Comparison of ENCODE assay signal across 8 cellular contexts in the genomic region with DNA sequence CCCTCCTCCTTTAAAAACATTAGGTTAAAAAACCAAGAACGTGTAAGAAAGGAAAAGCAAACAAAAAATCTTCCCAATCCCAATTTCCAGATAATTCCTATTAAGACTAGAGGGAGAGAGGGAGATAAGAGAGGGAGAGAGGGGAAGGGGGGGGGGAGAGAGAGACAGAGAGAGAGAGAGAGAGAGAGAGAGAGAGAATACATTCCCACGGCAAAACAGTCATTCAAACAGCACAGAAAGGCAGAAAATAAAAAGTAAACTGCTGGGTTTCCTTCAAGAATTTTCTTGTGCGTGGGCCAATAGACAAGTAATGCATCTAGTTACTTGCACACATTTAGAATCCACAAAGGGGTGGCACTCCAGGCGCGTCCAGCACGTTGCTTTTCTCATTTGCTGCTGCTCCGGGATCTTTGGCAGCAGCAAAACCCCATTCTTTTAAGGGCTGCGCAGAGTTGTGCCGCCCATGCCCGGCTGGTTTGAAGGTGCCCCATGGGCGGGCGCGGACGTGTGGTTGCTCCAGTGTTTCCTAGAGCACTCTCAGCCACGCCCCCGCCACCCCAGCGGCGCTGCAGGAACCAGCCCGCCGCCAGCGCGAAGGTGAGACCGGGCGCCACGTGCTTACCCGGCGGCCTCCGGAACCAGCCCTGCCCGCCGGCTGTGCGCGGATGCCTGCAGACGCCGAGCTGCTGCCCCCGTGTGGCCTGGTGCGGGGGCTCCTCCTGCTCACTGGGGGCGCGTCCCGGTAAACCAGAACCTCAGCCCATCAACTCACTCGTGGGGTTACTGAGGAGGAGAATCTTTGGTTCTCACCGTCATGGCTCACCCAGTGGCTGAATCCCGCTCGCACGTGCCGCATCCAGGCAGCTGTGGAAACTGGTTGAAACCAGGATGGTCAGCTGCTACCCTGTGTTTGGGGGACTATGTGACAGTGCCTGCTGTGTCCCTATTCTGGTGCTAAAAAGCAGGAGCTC. TPM values are rescaled to one million over a fixed set of nuclear protein-coding genes. Genes with fewer than 3 reads are reported as not detected.
A peak's percentile ranks its signal among the peaks of the same experiment; 100 is the strongest.
DNase-seq lines count a peak whose midpoint lies in the region; ATAC-seq and TF ChIP-seq lines count a peak whose summit lies in the region.

No MANE protein-coding gene starts in this region.

- H3K4me2 ChIP-seq in PC-3 (ENCODE audit: low read length) = peak overlapping the region; percentile 82

- H3K4me3 Mint-ChIP-seq in activated T-helper 1 cell treated with anti-CD3 and anti-CD28 coated beads, Interleukin-12 subunit alpha, Interleukin-12 subunit beta, Interleukin-2, Interleukin-4 antibody, amounts not matched to agents 30 ng/mL and 10 ng/mL and 1 ng/mL, durations not matched to agents 14 hours and 24 hours and 36 hours = no peak overlapping the region

- no peak for TF ChIP-seq POLR2A in thyroid gland (IDR thresholded peaks at IDR 0.05)

- H4K20me1 ChIP-seq in PC-3 (ENCODE audit: low read length) = no peaks in the 10 kb centered on the region

- H3K27me3 Mint-ChIP-seq in activated T-helper 1 cell treated with anti-CD3 and anti-CD28 coated beads, Interleukin-12 subunit alpha, Interleukin-12 subunit beta, Interleukin-2, Interleukin-4 antibody, amounts not matched to agents 30 ng/mL and 10 ng/mL and 1 ng/mL, durations not matched to agents 14 hours and 24 hours and 36 hours (ENCODE audit: insufficient read depth) = peaks cover 38% of the 10 kb centered on the region

- no peaks in the 10 kb centered on the region for H3K4me1 Mint-ChIP-seq in activated T-helper 1 cell treated with anti-CD3 and anti-CD28 coated beads, Interleukin-12 subunit alpha, Interleukin-12 subunit beta, Interleukin-2, Interleukin-4 antibody, amounts not matched to agents 30 ng/mL and 10 ng/mL and 1 ng/mL, durations not matched to agents 14 hours and 24 hours and 36 hours (ENCODE audit: low read depth)

- H3K36me3 ChIP-seq in PC-3 (ENCODE audit: low read depth, low read length) = no peaks in the 10 kb centered on the region
- H3K36me3 ChIP-seq in thyroid gland = no peaks in the 10 kb centered on the region

- TF ChIP-seq CTCF in GM20000 (IDR thresholded peaks at IDR 0.05; ENCODE audit: extremely low read depth, missing control alignments) (peak; percentile 54), HL-60 (IDR thresholded peaks at IDR 0.05; ENCODE audit: insufficient read depth, low read length) (peak; percentile 7), PC-3 (conservative IDR thresholded peaks at IDR 0.05; ENCODE audit: low read depth, low read length) (peak; percentile 77), fibroblast of pulmonary artery (IDR thresholded peaks at IDR 0.05; ENCODE audit: low read length, missing control alignments) (peak; percentile 55), thyroid gland (IDR thresholded peaks at IDR 0.05) (peak; percentile 49 to 89 (median 66))

- no peaks in the 10 kb centered on the region for H3K9me3 ChIP-seq in PC-3 (ENCODE audit: low read length)
- no peaks in the 10 kb centered on the region for H3K9me3 ChIP-seq in thyroid gland

- no TSS peak for BruUV-seq in PC-3 (replicated peaks; lab: Mats Ljungman, UMichigan)

- CTCF ChIA-PET in PC-3 (lab: Charles Lee) = interaction anchor here (0.6 kb wide), 1 partner anchor 94 kb away, joined by 3 read pairs; no protein-coding TSS in a partner anchor

- no peak overlapping the region for H3K27ac ChIP-seq in HL-60 (replicated peaks)
- H3K27ac ChIP-seq in PC-3 (ENCODE audit: low read length) = no peak overlapping the region
- H3K27ac ChIP-seq in thyroid gland = no peak overlapping the region

- intact Hi-C loops in PC-3 (cut with micrococcal nuclease) (loop anchor here (2.0 to 5.0 kb wide), 2 partner anchors 301 to 577 kb away; partner anchors contain the start of gene ATP6V0E1), thyroid gland (cut with DNase I) (no loop called here)
- intact Hi-C loops in activated T-helper 1 cell treated with anti-CD3 and anti-CD28 coated beads, Interleukin-12 subunit alpha, Interleukin-12 subunit beta, Interleukin-2, Interleukin-4 antibody, amounts not matched to agents 30 ng/mL and 10 ng/mL and 1 ng/mL, durations not matched to agents 14 hours and 24 hours and 36 hours (cut with micrococcal nuclease) = loop anchor here (2.0 kb wide), 3 partner anchors 139 to 305 kb away; partner anchors contain the start of genes BNIP1 and CREBRF

- H3K4me3 ChIP-seq in HL-60 (replicated peaks; ENCODE audit: insufficient read depth, low read length) = no peak overlapping the region
- H3K4me3 ChIP-seq in PC-3 (ENCODE audit: low read length) = peak overlapping the region; percentile 60
- H3K4me3 ChIP-seq in fibroblast of pulmonary artery (replicated peaks; ENCODE audit: low read depth, low read length) = peak overlapping the region; percentile 27
- H3K4me3 ChIP-seq in thyroid gland (replicated peaks in 1 of 3) = no peak overlapping the region

- H3K79me2 ChIP-seq in PC-3 (ENCODE audit: low read length) = no peaks in the 10 kb centered on the region

- POLR2A ChIA-PET in PC-3 (lab: Charles Lee; ENCODE audit: unreplicated experiment) = no interaction called here

- H3K9ac ChIP-seq in PC-3 (ENCODE audit: low read length) = no peak overlapping the region; the same call in 1 of the 2 replicates

- ATAC-seq in PC-3 = peak; percentile 94

- H3F3A ChIP-seq in PC-3 (ENCODE audit: low read length, unreplicated experiment) = no peaks in the 10 kb centered on the region

- peak overlapping the region; percentile 94 for H2AFZ ChIP-seq in PC-3 (ENCODE audit: low read length)

- 6 to 8% methylated on average over 19 to 22 of the region's 45 CpGs for WGBS in thyroid gland, 2 donors

- no peaks in the 10 kb centered on the region for H3K4me1 ChIP-seq in PC-3 (ENCODE audit: insufficient read depth, low read length)
- H3K4me1 ChIP-seq in thyroid gland = peaks cover 0 to 10% of the 10 kb centered on the region in 2 donors

- H3K9me2 ChIP-seq in PC-3 (replicated peaks; ENCODE audit: low read length) = no peaks in the 10 kb centered on the region

- H3K27me3 ChIP-seq in HL-60 (ENCODE audit: insufficient read depth, poor library complexity, severe bottlenecking) = peaks cover 22% of the 10 kb centered on the region
- H3K27me3 ChIP-seq in PC-3 (ENCODE audit: low read length) = no peaks in the 10 kb centered on the region
- H3K27me3 ChIP-seq in thyroid gland = no peaks in the 10 kb centered on the region

- peak; percentile 92 for DNase-seq in COR-L47 (lab: John Stamatoyannopoulos, UW)
- peak; percentile 81 for DNase-seq in GM20000 (ENCODE audit: low spot score)
- DNase-seq in HL-60 (ENCODE audit: low read depth in 1 of 2, low spot score in 1 of 2) = peak; percentile 38 to 44
- peak; percentile 78 for DNase-seq in PC-3
- DNase-seq in activated T-helper 1 cell treated with anti-CD3 and anti-CD28 coated beads, Interleukin-12 subunit alpha, Interleukin-12 subunit beta, Interleukin-2, Interleukin-4 antibody, amounts not matched to agents 30 ng/mL and 10 ng/mL and 1 ng/mL, durations not matched to agents 14 hours and 24 hours and 36 hours (ENCODE audit: low spot score) = peak; percentile 60
- DNase-seq in fibroblast of pulmonary artery (ENCODE audit: low read depth) = peak; percentile 66
- DNase-seq in nucleus accumbens (lab: John Stamatoyannopoulos, UW) = peak in 42 of 56 donors; percentile 6 to 79 (median 31)
- peak; percentile 92 to 93 for DNase-seq in thyroid gland

- H3K27ac Mint-ChIP-seq in activated T-helper 1 cell treated with anti-CD3 and anti-CD28 coated beads, Interleukin-12 subunit alpha, Interleukin-12 subunit beta, Interleukin-2, Interleukin-4 antibody, amounts not matched to agents 30 ng/mL and 10 ng/mL and 1 ng/mL, durations not matched to agents 14 hours and 24 hours and 36 hours = no peak overlapping the region

- H3K36me3 Mint-ChIP-seq in activated T-helper 1 cell treated with anti-CD3 and anti-CD28 coated beads, Interleukin-12 subunit alpha, Interleukin-12 subunit beta, Interleukin-2, Interleukin-4 antibody, amounts not matched to agents 30 ng/mL and 10 ng/mL and 1 ng/mL, durations not matched to agents 14 hours and 24 hours and 36 hours (ENCODE audit: low read depth) = no peaks in the 10 kb centered on the region

- peaks cover 7% of the 10 kb centered on the region for H3K9me3 Mint-ChIP-seq in activated T-helper 1 cell treated with anti-CD3 and anti-CD28 coated beads, Interleukin-12 subunit alpha, Interleukin-12 subunit beta, Interleukin-2, Interleukin-4 antibody, amounts not matched to agents 30 ng/mL and 10 ng/mL and 1 ng/mL, durations not matched to agents 14 hours and 24 hours and 36 hours

RNA-seq across cellular contexts. Expression of gene STC2, which starts 44.6 kb away (rescaled TPM):
- total RNA-seq in PC-3 (2014; rRNA removed) (99.9 and 182 TPM in 2 replicates), thyroid gland (10 to 100 TPM in 2 of 4 donors, 1 to 10 TPM in 2; 3.8 to 12.0 (median 8.7) TPM)
- 25.4 and 27.7 TPM in 2 replicates for total RNA-seq in activated T-helper 1 cell treated with anti-CD3 and anti-CD28 coated beads, Interleukin-12 subunit alpha, Interleukin-12 subunit beta, Interleukin-2, Interleukin-4 antibody, amounts not matched to agents 30 ng/mL and 10 ng/mL and 1 ng/mL, durations not matched to agents 14 hours and 24 hours and 36 hours

RNA-seq across cellular contexts. Expression of gene NKX2-5, which starts 48.6 kb away (rescaled TPM):
- total RNA-seq in PC-3 (2014; rRNA removed) (not detected in 2 replicates), thyroid gland (not detected)
- total RNA-seq in activated T-helper 1 cell treated with anti-CD3 and anti-CD28 coated beads, Interleukin-12 subunit alpha, Interleukin-12 subunit beta, Interleukin-2, Interleukin-4 antibody, amounts not matched to agents 30 ng/mL and 10 ng/mL and 1 ng/mL, durations not matched to agents 14 hours and 24 hours and 36 hours = not detected in 2 replicates

Comparison
In these comparisons a context has a peak if more than half of its experiments do, and no peak if none do; other contexts are left out.
1. DNase-seq: peak in every context shown above with its lines; median percentile 92 in thyroid gland; 92 in COR-L47; 81 in GM20000; 78 in PC-3; 66 in fibroblast of pulmonary artery; 60 in activated T-helper 1 cell treated with anti-CD3 and anti-CD28 coated beads, Interleukin-12 subunit alpha, Interleukin-12 subunit beta, Interleukin-2, Interleukin-4 antibody, amounts not matched to agents 30 ng/mL and 10 ng/mL and 1 ng/mL, durations not matched to agents 14 hours and 24 hours and 36 hours; 41 in HL-60; 31 in nucleus accumbens.
2. CTCF ChIP-seq: peak in every context shown above with its lines; median percentile 77 in PC-3; 66 in thyroid gland; 55 in fibroblast of pulmonary artery; 54 in GM20000; 7 in HL-60.
3. H3K4me3 ChIP-seq: peak in PC-3 (single experiment) and fibroblast of pulmonary artery (single experiment); none in HL-60 (single experiment) and thyroid gland (0 of 3).